Comparison of ENCODE assay signal across 26 cellular contexts in genomic region chr18:13879492-13879891, GRCh38. TPM values are rescaled to one million over a fixed set of nuclear protein-coding genes. Genes with fewer than 3 reads are reported as not detected.
DNase-seq lines count a peak whose midpoint lies in the region; ATAC-seq, FAIRE-seq and TF ChIP-seq lines count a peak whose summit lies in the region.
"Had no signal": no experiment of that assay in that cellular context is flagged by ENCODE, and none has a peak within 500 bp of the region (broad histone marks: within the 10 kb centered on the region; RNA-seq: fewer than 3 reads in every experiment).

No MANE protein-coding gene starts in this region.

- H3K27ac ChIP-seq in hepatocyte (no peak overlapping the region), HepG2 (ENCODE audit: extremely low read length, insufficient read depth, low read length) (no peak overlapping the region)
- H3K27ac ChIP-seq: A549; BLaER1 treated with 17β-estradiol and CSF1 and Interleukin-3, amounts not matched to agents 10 nM and 100 nM had no signal

- POLR2A ChIA-PET in Caco-2 (lab: Charles Lee): no interaction called here
- POLR2A ChIA-PET in HepG2 (lab: Yijun Ruan, JAX): no interaction called here
- POLR2A ChIA-PET in activated CD8-positive, alpha-beta T cell treated with anti-CD3 and anti-CD28 coated beads for 36 hours (lab: Charles Lee): interaction anchor here (0.8 kb wide), 1 partner anchor 51 kb away, joined by 3 read pairs; no protein-coding TSS in a partner anchor

- no peaks in the 10 kb centered on the region for H3K36me3 Mint-ChIP-seq in Caco-2 (ENCODE audit: insufficient read depth, unreplicated experiment)
- H3K36me3 Mint-ChIP-seq in activated CD8-positive, alpha-beta T cell treated with anti-CD3 and anti-CD28 coated beads for 36 hours (ENCODE audit: low read depth): no peaks in the 10 kb centered on the region
- H3K36me3 Mint-ChIP-seq: CD14-positive monocyte; CD8-positive, alpha-beta memory T cell had no signal

- no peak overlapping the region for H3K4me3 Mint-ChIP-seq in Caco-2 (ENCODE audit: unreplicated experiment)
- no peak overlapping the region for H3K4me3 Mint-ChIP-seq in activated CD8-positive, alpha-beta T cell treated with anti-CD3 and anti-CD28 coated beads for 36 hours
- H3K4me3 Mint-ChIP-seq: CD14-positive monocyte; CD4-positive, alpha-beta T cell; CD8-positive, alpha-beta memory T cell; HFFc6 had no signal

- H3K4me2 ChIP-seq in hepatocyte (no peak overlapping the region), HepG2 (ENCODE audit: low read depth, low read length) (no peak overlapping the region)
- H3K4me2 ChIP-seq: A549; BLaER1 treated with 17β-estradiol and CSF1 and Interleukin-3, amounts not matched to agents 10 nM and 100 nM had no signal

- H3K36me3 ChIP-seq in Caco-2 (ENCODE audit: control insufficient read depth, insufficient read depth, low read length) (no peaks in the 10 kb centered on the region), hepatocyte (replicated peaks; ENCODE audit: insufficient read depth, low read depth) (no peaks in the 10 kb centered on the region), HepG2 (replicated peaks in 1 of 2; ENCODE audit: control insufficient read depth in 1 of 2, insufficient read depth in 2 of 2, low read length in 2 of 2) (no peaks in the 10 kb centered on the region)
- H3K36me3 ChIP-seq: BE2C; BLaER1 treated with 17β-estradiol and CSF1 and Interleukin-3, amounts not matched to agents 10 nM and 100 nM; HAP-1 had no signal

- TF ChIP-seq RAD21 in HepG2 (CRISPR knock-in tag; IDR thresholded peaks at IDR 0.05): no peak

- H3K4me3 ChIP-seq in Caco-2 (ENCODE audit: low read depth, low read length): no peak overlapping the region
- no peak overlapping the region for H3K4me3 ChIP-seq in hepatocyte
- H3K4me3 ChIP-seq in HepG2 (replicated peaks in 1 of 3; ENCODE audit: insufficient read depth in 1 of 3, low read depth in 2 of 3, low read length in 3 of 3): no peak overlapping the region
- H3K4me3 ChIP-seq: A549; BLaER1 treated with 17β-estradiol and CSF1 and Interleukin-3, amounts not matched to agents 10 nM and 100 nM; GM12878; HAP-1 had no signal

- no peaks in the 10 kb centered on the region for H3K79me2 ChIP-seq in hepatocyte
- no peaks in the 10 kb centered on the region for H3K79me2 ChIP-seq in HepG2 (ENCODE audit: insufficient read depth, low read length)

- no peak overlapping the region for H3K27ac Mint-ChIP-seq in Caco-2 (ENCODE audit: unreplicated experiment)
- no peak overlapping the region for H3K27ac Mint-ChIP-seq in activated CD8-positive, alpha-beta T cell treated with anti-CD3 and anti-CD28 coated beads for 36 hours
- H3K27ac Mint-ChIP-seq: CD14-positive monocyte; CD4-positive, alpha-beta T cell; CD8-positive, alpha-beta memory T cell; HFFc6 had no signal

- H3K4me1 Mint-ChIP-seq in Caco-2 (ENCODE audit: low read depth, unreplicated experiment): no peaks in the 10 kb centered on the region
- no peaks in the 10 kb centered on the region for H3K4me1 Mint-ChIP-seq in activated CD8-positive, alpha-beta T cell treated with anti-CD3 and anti-CD28 coated beads for 36 hours (ENCODE audit: low read depth)
- H3K4me1 Mint-ChIP-seq: CD14-positive monocyte; CD8-positive, alpha-beta memory T cell had no signal

- no peaks in the 10 kb centered on the region for H3K27me3 ChIP-seq in Caco-2 (replicated peaks; ENCODE audit: control insufficient read depth, insufficient read depth, low read length)
- H3K27me3 ChIP-seq in hepatocyte: no peaks in the 10 kb centered on the region
- peaks cover 0 to 5% of the 10 kb centered on the region in 2 experiments; a peak in 2 of 5 replicates for H3K27me3 ChIP-seq in HepG2 (ENCODE audit: control insufficient read depth in 1 of 2, insufficient read depth in 2 of 2, low read length in 2 of 2)
- H3K27me3 ChIP-seq: BE2C; BLaER1 treated with 17β-estradiol and CSF1 and Interleukin-3, amounts not matched to agents 10 nM and 100 nM had no signal

- in situ Hi-C loops in HepG2 (cut with HindIII; ENCODE audit: extremely low pct_ligation_motif_present, low pct_unique_long_range_greater_than_20kb): no loop called here

- intact Hi-C loops in Caco-2 (cut with micrococcal nuclease; ENCODE audit: unreplicated experiment): no loop called here
- intact Hi-C loops in HepG2 (cut with micrococcal nuclease; ENCODE audit: unreplicated experiment): no loop called here
- intact Hi-C loops in activated CD8-positive, alpha-beta T cell treated with anti-CD3 and anti-CD28 coated beads for 36 hours (cut with micrococcal nuclease): no loop called here

- FAIRE-seq in HepG2 (lab: Jason Lieb, UNC): peak; percentile 30
- FAIRE-seq: A549, GM12878, GM19239, H54 had no signal

- H3K27me3 Mint-ChIP-seq in Caco-2 (ENCODE audit: insufficient read depth, unreplicated experiment): peaks cover 7% of the 10 kb centered on the region
- no peaks in the 10 kb centered on the region for H3K27me3 Mint-ChIP-seq in activated CD8-positive, alpha-beta T cell treated with anti-CD3 and anti-CD28 coated beads for 36 hours

- H3K9me3 Mint-ChIP-seq in Caco-2 (ENCODE audit: unreplicated experiment): no peaks in the 10 kb centered on the region
- H3K9me3 Mint-ChIP-seq in activated CD8-positive, alpha-beta T cell treated with anti-CD3 and anti-CD28 coated beads for 36 hours: no peaks in the 10 kb centered on the region
- H3K9me3 Mint-ChIP-seq: CD4-positive, alpha-beta T cell; CD8-positive, alpha-beta memory T cell had no signal

- no peaks in the 10 kb centered on the region for H4K20me1 ChIP-seq in hepatocyte (ENCODE audit: insufficient read depth, poor library complexity, severe bottlenecking)
- no peaks in the 10 kb centered on the region for H4K20me1 ChIP-seq in HepG2 (ENCODE audit: insufficient read depth, low read length)
- H4K20me1 ChIP-seq: BLaER1 treated with 17β-estradiol and CSF1 and Interleukin-3, amounts not matched to agents 10 nM and 100 nM had no signal

- TF ChIP-seq EP300 in HepG2 (IDR thresholded peaks at IDR 0.05; ENCODE audit: low read depth in 2 of 2, low read length in 2 of 2) (no peak), HepG2 (CRISPR knock-in tag; IDR thresholded peaks at IDR 0.05; ENCODE audit: borderline replicate concordance) (no peak)

- DNase-seq in Caco-2 (peak; percentile 47 to 52), ELF-1 (ENCODE audit: low read depth, low spot score) (peak; percentile 19), hepatocyte (ENCODE audit: low spot score) (peak; percentile 60), HepG2 (ENCODE audit: low spot score) (no peak), NCI-H1417 treated with DMSO at 0.1 percent for 48 hours (lab: John Stamatoyannopoulos, UW) (no peak), glomerular visceral epithelial cell (ENCODE audit: extremely low spot score) (no peak)
- DNase-seq in activated CD8-positive, alpha-beta T cell treated with anti-CD3 and anti-CD28 coated beads for 36 hours: no peak
- DNase-seq: 8988T; ACHN; AML-193; BE2C; Calu3; CD4-positive, alpha-beta T cell; CD8-positive, alpha-beta memory T cell; DMS53; DMS79 treated with DMSO at 0.1 percent for 48 hours; GDM1; GOT3; HFFc6 had no signal

- H3K9me2 ChIP-seq in hepatocyte (replicated peaks; ENCODE audit: insufficient read depth): no peaks in the 10 kb centered on the region

- TF ChIP-seq POLR2A in HepG2 (IDR thresholded peaks at IDR 0.05; ENCODE audit: insufficient read depth in 1 of 2, low read depth in 2 of 2, low read length in 2 of 2): no peak

- peaks cover 6% of the 10 kb centered on the region for H3K4me1 ChIP-seq in Caco-2
- H3K4me1 ChIP-seq in hepatocyte (ENCODE audit: insufficient read depth): peaks cover 6% of the 10 kb centered on the region
- H3K4me1 ChIP-seq in HepG2 (ENCODE audit: insufficient read depth, low read length): no peaks in the 10 kb centered on the region
- H3K4me1 ChIP-seq: A549, BE2C, HAP-1 had no signal

- CTCF ChIA-PET in Caco-2 (lab: Charles Lee) (no interaction called here), HepG2 (lab: Yijun Ruan, JAX; ENCODE audit: low intra/inter-chr PET ratio, low total read pairs) (no interaction called here)
- CTCF ChIA-PET in activated CD8-positive, alpha-beta T cell treated with anti-CD3 and anti-CD28 coated beads for 36 hours (lab: Charles Lee): no interaction called here

- ATAC-seq in HepG2: peak; percentile 79
- ATAC-seq in activated CD8-positive, alpha-beta T cell treated with anti-CD3 and anti-CD28 coated beads for 36 hours: no peak
- ATAC-seq: A549, GM12878 had no signal

- no peaks in the 10 kb centered on the region for H3K9me3 ChIP-seq in Caco-2
- H3K9me3 ChIP-seq in hepatocyte (ENCODE audit: low read depth): no peaks in the 10 kb centered on the region
- no peaks in the 10 kb centered on the region for H3K9me3 ChIP-seq in HepG2 (ENCODE audit: low read length)
- H3K9me3 ChIP-seq: A549, BE2C, HAP-1 had no signal

- H2AFZ ChIP-seq in hepatocyte (no peak overlapping the region), HepG2 (ENCODE audit: low read length) (no peak overlapping the region)

- TF ChIP-seq CTCF in Caco-2 (IDR thresholded peaks at IDR 0.05; ENCODE audit: insufficient read depth in 1 of 2, low read depth in 1 of 2, low read length in 1 of 2, severe bottlenecking in 1 of 2, unreplicated experiment in 1 of 2) (no peak), hepatocyte (IDR thresholded peaks at IDR 0.05; ENCODE audit: poor library complexity) (no peak), HepG2 (CRISPR knock-in tag; IDR thresholded peaks at IDR 0.05) (no peak)
- TF ChIP-seq CTCF in activated CD8-positive, alpha-beta T cell treated with anti-CD3 and anti-CD28 coated beads for 36 hours (IDR thresholded peaks at IDR 0.05): no peak

- H3K9ac ChIP-seq in HepG2 (ENCODE audit: insufficient read depth, low read depth, low read length): no peak overlapping the region
- H3K9ac ChIP-seq: BLaER1 treated with 17β-estradiol and CSF1 and Interleukin-3, amounts not matched to agents 10 nM and 100 nM had no signal

- 64% methylated on average over 7 of the region's 7 CpGs for WGBS in hepatocyte (ENCODE audit: low lambda C conversion rate, missing lambda C conversion rate)
- 0% methylated on average over 1 of the region's 7 CpGs for WGBS in HepG2 (ENCODE audit: low lambda C conversion rate)

- no TSS peak for BruUV-seq in Caco-2 (replicated peaks; lab: Mats Ljungman, UMichigan)
- no TSS peak for BruUV-seq in HepG2 (replicated peaks; lab: Mats Ljungman, UMichigan)

RNA-seq across cellular contexts. Expression of gene MC2R, which starts 35.8 kb away (rescaled TPM):
- not detected in 2 replicates for total RNA-seq in Caco-2 (2022)
- total RNA-seq in hepatocyte: not detected in 2 replicates
- not detected in 2 replicates for polyA plus RNA-seq in hepatocyte
- total RNA-seq in HepG2 (2016; rRNA removed; fragmentation: Illumina TruSeq; extraction: Trizol): not detected in 2 replicates
- not detected in 2 replicates for total RNA-seq in HepG2 (2016; cell fraction: cytosol; rRNA removed; fragmentation: Illumina TruSeq; extraction: Trizol; ENCODE audit: low read depth)
- not detected in 2 replicates for total RNA-seq in HepG2 (2016; cell fraction: insoluble cytoplasmic fraction; rRNA removed; fragmentation: Illumina TruSeq; extraction: Trizol)
- not detected in 2 replicates for total RNA-seq in HepG2 (2016; cell fraction: membrane; rRNA removed; fragmentation: Illumina TruSeq; extraction: Trizol)
- not detected in 2 replicates for total RNA-seq in HepG2 (2016; cell fraction: nucleus; rRNA removed; fragmentation: Illumina TruSeq; extraction: Trizol)
- polyA plus RNA-seq in HepG2 (2011; rRNA removed): not detected in 2 replicates
- polyA plus RNA-seq in HepG2 (2011; cell fraction: cytosol; rRNA removed): not detected in 2 replicates
- polyA plus RNA-seq in HepG2 (2011; cell fraction: nucleus; rRNA removed): not detected in 2 replicates
- not detected in 2 replicates for polyA plus RNA-seq in HepG2 (2012)
- polyA plus RNA-seq in HepG2 (2016; cell fraction: cytosol; fragmentation: Illumina TruSeq; extraction: Trizol; ENCODE audit: low read depth): not detected in 2 replicates
- polyA plus RNA-seq in HepG2 (2016; cell fraction: insoluble cytoplasmic fraction; fragmentation: Illumina TruSeq; extraction: Trizol; ENCODE audit: low read depth): not detected in 2 replicates
- not detected in 2 replicates for polyA plus RNA-seq in HepG2 (2016; cell fraction: membrane; fragmentation: Illumina TruSeq; extraction: Trizol; ENCODE audit: low read depth)
- polyA plus RNA-seq in HepG2 (2016; cell fraction: nucleus; fragmentation: Illumina TruSeq; extraction: Trizol; ENCODE audit: insufficient read depth, low read depth): not detected in 2 replicates
- not detected in 2 replicates for polyA minus RNA-seq in HepG2 (2011; rRNA and poly(A)+ RNA removed; ENCODE audit: low replicate concordance)
- polyA minus RNA-seq in HepG2 (2011; cell fraction: cytosol; rRNA and poly(A)+ RNA removed): not detected in 2 replicates
- polyA minus RNA-seq in HepG2 (2011; cell fraction: nucleus; rRNA and poly(A)+ RNA removed): not detected in 2 replicates
- total RNA-seq in activated CD8-positive, alpha-beta T cell treated with anti-CD3 and anti-CD28 coated beads for 36 hours: not detected
- total RNA-seq: Calu3; CD4-positive, alpha-beta T cell; CD8-positive, alpha-beta memory T cell; HFFc6 had no signal
- polyA plus RNA-seq: A549; CD14-positive monocyte; CD8-positive, alpha-beta memory T cell; GM12878 had no signal

RNA-seq across cellular contexts. Expression of gene MC5R, which starts 55.5 kb away (rescaled TPM):
- total RNA-seq in Caco-2 (2022) (not detected in 2 replicates), hepatocyte (not detected in 2 replicates), HepG2 (2016; rRNA removed; fragmentation: Illumina TruSeq; extraction: Trizol) (not detected in 2 replicates)
- polyA plus RNA-seq in hepatocyte (not detected in 2 replicates), HepG2 (2011; rRNA removed) (not detected in 2 replicates)
- not detected in 2 replicates for total RNA-seq in HepG2 (2016; cell fraction: cytosol; rRNA removed; fragmentation: Illumina TruSeq; extraction: Trizol; ENCODE audit: low read depth)
- not detected in 2 replicates for total RNA-seq in HepG2 (2016; cell fraction: insoluble cytoplasmic fraction; rRNA removed; fragmentation: Illumina TruSeq; extraction: Trizol)
- not detected in 2 replicates for total RNA-seq in HepG2 (2016; cell fraction: membrane; rRNA removed; fragmentation: Illumina TruSeq; extraction: Trizol)
- not detected in 2 replicates for total RNA-seq in HepG2 (2016; cell fraction: nucleus; rRNA removed; fragmentation: Illumina TruSeq; extraction: Trizol)
- polyA plus RNA-seq in HepG2 (2011; cell fraction: cytosol; rRNA removed): not detected in 2 replicates
- not detected in 2 replicates for polyA plus RNA-seq in HepG2 (2011; cell fraction: nucleus; rRNA removed)
- polyA plus RNA-seq in HepG2 (2012): not detected in 2 replicates
- not detected in 2 replicates for polyA plus RNA-seq in HepG2 (2016; cell fraction: cytosol; fragmentation: Illumina TruSeq; extraction: Trizol; ENCODE audit: low read depth)
- polyA plus RNA-seq in HepG2 (2016; cell fraction: insoluble cytoplasmic fraction; fragmentation: Illumina TruSeq; extraction: Trizol; ENCODE audit: low read depth): not detected in 2 replicates
- not detected in 2 replicates for polyA plus RNA-seq in HepG2 (2016; cell fraction: membrane; fragmentation: Illumina TruSeq; extraction: Trizol; ENCODE audit: low read depth)
- polyA plus RNA-seq in HepG2 (2016; cell fraction: nucleus; fragmentation: Illumina TruSeq; extraction: Trizol; ENCODE audit: insufficient read depth, low read depth): not detected in 2 replicates
- polyA minus RNA-seq in HepG2 (2011; rRNA and poly(A)+ RNA removed; ENCODE audit: low replicate concordance): not detected in 2 replicates
- polyA minus RNA-seq in HepG2 (2011; cell fraction: cytosol; rRNA and poly(A)+ RNA removed): not detected in 2 replicates
- polyA minus RNA-seq in HepG2 (2011; cell fraction: nucleus; rRNA and poly(A)+ RNA removed): not detected in 2 replicates
- not detected for total RNA-seq in activated CD8-positive, alpha-beta T cell treated with anti-CD3 and anti-CD28 coated beads for 36 hours
- total RNA-seq: Calu3; CD4-positive, alpha-beta T cell; CD8-positive, alpha-beta memory T cell; GM12878; HFFc6 had no signal
- polyA plus RNA-seq: A549; CD8-positive, alpha-beta memory T cell; GM12878 had no signal

Comparison
In these comparisons a context has a peak if more than half of its experiments do, and no peak if none do; other contexts are left out.
1. DNase-seq: peak in Caco-2 (2 of 2), ELF-1 (single experiment) and hepatocyte (single experiment); none in HepG2 (single experiment), NCI-H1417 treated with DMSO at 0.1 percent for 48 hours (single experiment), glomerular visceral epithelial cell (single experiment) and activated CD8-positive, alpha-beta T cell treated with anti-CD3 and anti-CD28 coated beads for 36 hours (single experiment).